ENCODE assay signal across 1 cellular context in genomic region chr14:89953602-89954001, GRCh38.
TF ChIP-seq lines count a peak whose summit lies in the region.

No MANE protein-coding gene starts in this region.

TF ChIP-seq in K562, 482 proteins besides CTCF, POLR2A, EP300 and RAD21:
- TF ChIP-seq EGR1 (conservative IDR thresholded peaks at IDR 0.05) (no peak), ZNF316 (IDR thresholded peaks at IDR 0.05) (peak; percentile 73), SPI1 (IDR thresholded peaks at IDR 0.05; ENCODE audit: borderline replicate concordance, low read depth, low read length) (no peak), RFX5 (IDR thresholded peaks at IDR 0.05; ENCODE audit: low read depth, low read length) (no peak), MAFG (tag; conservative IDR thresholded peaks at IDR 0.05) (peak; percentile 45; the same call in 1 of the 2 replicates), IRF9 (tag; IDR thresholded peaks at IDR 0.05) (no peak), LARP7 (IDR thresholded peaks at IDR 0.05) (no peak), C11orf30 (IDR thresholded peaks at IDR 0.05; ENCODE audit: low read depth) (peak; percentile 58), RCOR1 (IDR thresholded peaks at IDR 0.05; ENCODE audit: borderline replicate concordance in 1 of 2, low read depth in 2 of 2, low read length in 2 of 2) (no peak), PHF8 (IDR thresholded peaks at IDR 0.05; ENCODE audit: borderline replicate concordance, low read length) (no peak), HDGF (IDR thresholded peaks at IDR 0.05) (no peak), ZNF134 (CRISPR knock-in tag; conservative IDR thresholded peaks at IDR 0.05) (no peak)
TF ChIP-seq in K562: peak in this region for 3.
